1 cellular context compared by ENCODE assay signal in the genomic region with DNA sequence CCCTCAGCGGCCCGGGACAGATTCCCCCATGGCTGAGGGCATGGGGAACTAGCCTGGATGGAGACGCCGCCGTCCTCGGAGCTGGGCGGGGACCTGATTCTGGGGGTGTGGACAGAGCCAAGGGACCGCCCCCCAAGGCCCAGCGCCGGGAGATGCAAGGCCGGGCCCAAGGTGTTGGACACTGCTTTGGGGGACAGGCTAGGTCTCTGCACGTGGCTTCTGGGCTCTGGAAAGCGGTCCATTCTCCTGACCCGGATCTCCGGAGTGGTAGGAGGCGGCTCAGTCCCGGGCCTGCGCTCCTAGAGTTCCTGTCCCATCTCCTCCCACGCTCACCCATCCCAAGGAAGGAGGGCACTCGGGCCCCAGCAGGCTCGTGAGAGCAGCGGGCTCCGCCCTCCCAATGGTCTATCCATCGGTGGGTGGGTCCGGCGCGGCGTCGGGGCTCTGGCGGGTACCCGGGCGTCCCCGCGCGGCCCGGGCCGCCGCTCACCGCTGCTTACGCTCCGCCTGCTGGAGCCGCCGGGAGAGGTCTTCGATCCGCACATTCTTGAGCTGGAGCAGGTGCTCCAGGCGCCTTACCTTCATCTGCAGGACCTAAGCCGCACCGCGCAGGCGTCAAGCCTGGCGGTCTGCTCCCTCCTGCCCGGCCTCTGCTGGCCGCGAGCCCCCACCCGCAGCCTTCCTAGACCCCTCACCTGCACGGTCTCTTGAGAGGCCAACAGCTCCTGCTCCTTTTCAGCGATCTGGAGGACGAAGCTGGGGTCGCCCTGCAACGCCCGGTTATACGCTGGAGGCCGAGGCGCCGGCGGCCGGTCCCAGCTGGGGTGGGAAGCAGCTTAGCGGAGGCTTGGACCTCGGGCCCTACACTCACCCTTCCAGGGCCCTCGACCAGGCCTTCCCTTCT.
TF ChIP-seq lines count a peak whose summit lies in the region.

No MANE protein-coding gene starts in this region.

TF ChIP-seq in K562, 482 proteins besides CTCF, POLR2A, EP300 and RAD21:
- no peak for TF ChIP-seq NBN (IDR thresholded peaks at IDR 0.05; ENCODE audit: low read depth)
- TF ChIP-seq, protein P1, sequence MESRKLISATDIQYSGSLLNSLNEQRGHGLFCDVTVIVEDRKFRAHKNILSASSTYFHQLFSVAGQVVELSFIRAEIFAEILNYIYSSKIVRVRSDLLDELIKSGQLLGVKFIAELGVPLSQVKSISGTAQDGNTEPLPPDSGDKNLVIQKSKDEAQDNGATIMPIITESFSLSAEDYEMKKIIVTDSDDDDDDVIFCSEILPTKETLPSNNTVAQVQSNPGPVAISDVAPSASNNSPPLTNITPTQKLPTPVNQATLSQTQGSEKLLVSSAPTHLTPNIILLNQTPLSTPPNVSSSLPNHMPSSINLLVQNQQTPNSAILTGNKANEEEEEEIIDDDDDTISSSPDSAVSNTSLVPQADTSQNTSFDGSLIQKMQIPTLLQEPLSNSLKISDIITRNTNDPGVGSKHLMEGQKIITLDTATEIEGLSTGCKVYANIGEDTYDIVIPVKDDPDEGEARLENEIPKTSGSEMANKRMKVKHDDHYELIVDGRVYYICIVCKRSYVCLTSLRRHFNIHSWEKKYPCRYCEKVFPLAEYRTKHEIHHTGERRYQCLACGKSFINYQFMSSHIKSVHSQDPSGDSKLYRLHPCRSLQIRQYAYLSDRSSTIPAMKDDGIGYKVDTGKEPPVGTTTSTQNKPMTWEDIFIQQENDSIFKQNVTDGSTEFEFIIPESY (CRISPR knock-in tag; IDR thresholded peaks at IDR 0.05) = peak; percentile 74
TF ChIP-seq in K562: peak in this region for 1.
